ENCODE assay signal across 31 cellular contexts in genomic region chr14:100836961-100837811, GRCh38. TPM values are rescaled to one million over a fixed set of nuclear protein-coding genes. Genes with fewer than 3 reads are reported as not detected.
DNase-seq lines count a peak whose midpoint lies in the region; ATAC-seq and TF ChIP-seq lines count a peak whose summit lies in the region.
"Had no signal": no experiment of that assay in that cellular context is flagged by ENCODE, and none has a peak within 500 bp of the region (broad histone marks: within the 10 kb centered on the region; RNA-seq: fewer than 3 reads in every experiment).

No MANE protein-coding gene starts in this region.

- H3F3A ChIP-seq in neural progenitor cell (ENCODE audit: low read depth): peaks cover 66% of the 10 kb centered on the region

- H3K36me3 ChIP-seq in left ventricle myocardium inferior (no peaks in the 10 kb centered on the region), ectodermal cell (ENCODE audit: control insufficient read depth, insufficient read depth, low read length) (no peaks in the 10 kb centered on the region), neural progenitor cell (no peaks in the 10 kb centered on the region)
- H3K36me3 ChIP-seq: HAP-1, MG63, right lobe of liver, stomach, uterus had no signal

- H3K27ac Mint-ChIP-seq in neural progenitor cell: peak overlapping the region; percentile 63
- H3K27ac Mint-ChIP-seq: activated naive CD8-positive, alpha-beta T cell treated with anti-CD3 and anti-CD28 coated beads, Interleukin-2, amount 10 ng/mL, durations not matched to agents 7 days and 5 days; CD4-positive, alpha-beta memory T cell had no signal

- intact Hi-C loops in left ventricle myocardium inferior (cut with micrococcal nuclease): no loop called here
- intact Hi-C loops in cardiac septum (cut with DNase I): no loop called here

- no peak for ATAC-seq in GM21367 (IDR thresholded peaks at IDR 0.05; ENCODE audit: unreplicated experiment)
- ATAC-seq: A549, right lobe of liver had no signal

- H2AFZ ChIP-seq in neural progenitor cell (replicated peaks): no peak overlapping the region

- peaks cover 28% of the 10 kb centered on the region for H3K27me3 Mint-ChIP-seq in neural progenitor cell (ENCODE audit: insufficient read depth, low read depth)
- H3K27me3 Mint-ChIP-seq: activated naive CD8-positive, alpha-beta T cell treated with anti-CD3 and anti-CD28 coated beads, Interleukin-2, amount 10 ng/mL, durations not matched to agents 7 days and 5 days had no signal

- no peaks in the 10 kb centered on the region for H4K20me1 ChIP-seq in neural progenitor cell (ENCODE audit: low read depth)

- peak overlapping the region; percentile 65 for H3K4me2 ChIP-seq in neural progenitor cell
- H3K4me2 ChIP-seq: A549, KMS-11 had no signal

- H3K9me3 Mint-ChIP-seq in neural progenitor cell: peaks cover 5% of the 10 kb centered on the region
- H3K9me3 Mint-ChIP-seq: activated naive CD8-positive, alpha-beta T cell treated with anti-CD3 and anti-CD28 coated beads, Interleukin-2, amount 10 ng/mL, durations not matched to agents 7 days and 5 days; CD4-positive, alpha-beta memory T cell had no signal

- H3K4me1 Mint-ChIP-seq in neural progenitor cell: peaks cover 68% of the 10 kb centered on the region
- H3K4me1 Mint-ChIP-seq: activated naive CD8-positive, alpha-beta T cell treated with anti-CD3 and anti-CD28 coated beads, Interleukin-2, amount 10 ng/mL, durations not matched to agents 7 days and 5 days; CD4-positive, alpha-beta memory T cell had no signal

- H3K27me3 ChIP-seq in left ventricle myocardium inferior (ENCODE audit: low read depth) (peaks cover 94% of the 10 kb centered on the region), ectodermal cell (ENCODE audit: control insufficient read depth, insufficient read depth, low read length, poor library complexity, severe bottlenecking) (no peaks in the 10 kb centered on the region), neural progenitor cell (no peaks in the 10 kb centered on the region)
- H3K27me3 ChIP-seq: MG63, right lobe of liver, uterus had no signal

- H3K36me3 Mint-ChIP-seq in neural progenitor cell: no peaks in the 10 kb centered on the region
- H3K36me3 Mint-ChIP-seq: activated naive CD8-positive, alpha-beta T cell treated with anti-CD3 and anti-CD28 coated beads, Interleukin-2, amount 10 ng/mL, durations not matched to agents 7 days and 5 days; CD4-positive, alpha-beta memory T cell had no signal

- H3K4me1 ChIP-seq in left ventricle myocardium inferior (no peaks in the 10 kb centered on the region), ectodermal cell (ENCODE audit: control insufficient read depth, insufficient read depth, low read length) (peaks cover 65% of the 10 kb centered on the region), neural progenitor cell (peaks cover 62% of the 10 kb centered on the region)
- H3K4me1 ChIP-seq: right lobe of liver, stomach, uterus had no signal

- DNase-seq in left ventricle myocardium inferior (peak; percentile 10), cardiac septum (ENCODE audit: low spot score) (no peak), neural progenitor cell (ENCODE audit: low spot score) (no peak), iPS-NIHi7 (ENCODE audit: extremely low spot score) (no peak), GOT3 (lab: John Stamatoyannopoulos, UW) (no peak)
- no peak for DNase-seq in stimulated activated CD4-positive, alpha-beta T cell treated with anti-CD3 and anti-CD28 coated beads, Interleukin-4, amount 100 ng/mL, for 1 hour
- DNase-seq: activated CD4-positive, alpha-beta T cell treated with anti-CD3 and anti-CD28 coated beads, Interleukin-2, amount 50 U/mL, for 1 hour; activated effector memory CD4-positive, alpha-beta T cell treated with Interleukin-2 at 50 U/mL for 16 hours; activated naive CD8-positive, alpha-beta T cell treated with anti-CD3 and anti-CD28 coated beads, Interleukin-2, amount 10 ng/mL, durations not matched to agents 7 days and 5 days; activated T-cell treated with anti-CD3 and anti-CD28 coated beads, Interleukin-2, amount 50 U/mL, for 1 hour; AML-193; CD4-positive, alpha-beta memory T cell; cortex of kidney; MG63; NCI-H1417; NCI-H2081; NCI-H345; NCI-H774; stimulated activated CD4-positive, alpha-beta T cell treated with anti-CD3 and anti-CD28 coated beads, Interleukin-12 subunit alpha, Interleukin-12 subunit beta, amount 100 ng/mL, for 4 hours; stimulated activated CD4-positive, alpha-beta T cell treated with anti-CD3 and anti-CD28 coated beads, Interleukin-2, amount 100 ng/mL, for 48 hours; stomach; uterus had no signal

- H3K9me3 ChIP-seq in left ventricle myocardium inferior (replicated peaks) (no peaks in the 10 kb centered on the region), ectodermal cell (ENCODE audit: control insufficient read depth, low read length) (no peaks in the 10 kb centered on the region), neural progenitor cell (ENCODE audit: low read depth) (no peaks in the 10 kb centered on the region)
- H3K9me3 ChIP-seq: A549, HAP-1, MG63, right lobe of liver, stomach, uterus had no signal

- H3K27ac ChIP-seq in left ventricle myocardium inferior (replicated peaks): no peak overlapping the region
- H3K27ac ChIP-seq in ectodermal cell (ENCODE audit: insufficient read depth, low read depth, low read length, poor library complexity, severe bottlenecking): peak overlapping the region; percentile 16
- peak overlapping the region; percentile 100 for H3K27ac ChIP-seq in neural progenitor cell
- H3K27ac ChIP-seq: A549, KMS-11, right lobe of liver, stomach, uterus had no signal

- H3K79me2 ChIP-seq in neural progenitor cell (ENCODE audit: low read depth): no peaks in the 10 kb centered on the region

- H3K9ac ChIP-seq in neural progenitor cell: no peak overlapping the region
- H3K9ac ChIP-seq: KMS-11 had no signal

- H3K4me3 ChIP-seq in left ventricle myocardium inferior (no peak overlapping the region), ectodermal cell (ENCODE audit: insufficient read depth, low read depth, low read length) (no peak overlapping the region), neural progenitor cell (no peak overlapping the region)
- H3K4me3 ChIP-seq: A549, HAP-1, MG63, right lobe of liver, stomach, uterus had no signal

- 91 to 92% methylated on average over 25 of the region's 25 CpGs for WGBS in ectodermal cell, 2 experiments

- H3K4me3 Mint-ChIP-seq in neural progenitor cell: peak overlapping the region; percentile 52
- H3K4me3 Mint-ChIP-seq: activated naive CD8-positive, alpha-beta T cell treated with anti-CD3 and anti-CD28 coated beads, Interleukin-2, amount 10 ng/mL, durations not matched to agents 7 days and 5 days; CD4-positive, alpha-beta memory T cell had no signal

- TF ChIP-seq CTCF in left ventricle myocardium inferior (IDR thresholded peaks at IDR 0.05; ENCODE audit: borderline replicate concordance) (no peak), neural progenitor cell (IDR thresholded peaks at IDR 0.05) (no peak)

RNA-seq across cellular contexts. Expression of gene MEG3, which starts 11.3 kb away (rescaled TPM):
- total RNA-seq in left ventricle myocardium inferior (17.5 TPM), cardiac septum (25.4 TPM), neural progenitor cell (ENCODE audit: low replicate concordance) (7.3 and 10.6 TPM in 2 replicates)
- polyA plus RNA-seq in ectodermal cell (2013, experiment 1 of 4): 18.0 TPM
- polyA plus RNA-seq in ectodermal cell (2013, experiment 2 of 4): 15.4 TPM
- 9.6 TPM for polyA plus RNA-seq in ectodermal cell (2013, experiment 3 of 4)
- polyA plus RNA-seq in ectodermal cell (2013, experiment 4 of 4): 10.6 TPM
- total RNA-seq: activated naive CD8-positive, alpha-beta T cell treated with anti-CD3 and anti-CD28 coated beads, Interleukin-2, amount 10 ng/mL, durations not matched to agents 7 days and 5 days; astrocyte; CD4-positive, alpha-beta memory T cell; SK-MEL-5 had no signal
- polyA plus RNA-seq: CD4-positive, alpha-beta memory T cell; neural cell had no signal
